ENCODE assay signal across 10 cellular contexts in the genomic region with DNA sequence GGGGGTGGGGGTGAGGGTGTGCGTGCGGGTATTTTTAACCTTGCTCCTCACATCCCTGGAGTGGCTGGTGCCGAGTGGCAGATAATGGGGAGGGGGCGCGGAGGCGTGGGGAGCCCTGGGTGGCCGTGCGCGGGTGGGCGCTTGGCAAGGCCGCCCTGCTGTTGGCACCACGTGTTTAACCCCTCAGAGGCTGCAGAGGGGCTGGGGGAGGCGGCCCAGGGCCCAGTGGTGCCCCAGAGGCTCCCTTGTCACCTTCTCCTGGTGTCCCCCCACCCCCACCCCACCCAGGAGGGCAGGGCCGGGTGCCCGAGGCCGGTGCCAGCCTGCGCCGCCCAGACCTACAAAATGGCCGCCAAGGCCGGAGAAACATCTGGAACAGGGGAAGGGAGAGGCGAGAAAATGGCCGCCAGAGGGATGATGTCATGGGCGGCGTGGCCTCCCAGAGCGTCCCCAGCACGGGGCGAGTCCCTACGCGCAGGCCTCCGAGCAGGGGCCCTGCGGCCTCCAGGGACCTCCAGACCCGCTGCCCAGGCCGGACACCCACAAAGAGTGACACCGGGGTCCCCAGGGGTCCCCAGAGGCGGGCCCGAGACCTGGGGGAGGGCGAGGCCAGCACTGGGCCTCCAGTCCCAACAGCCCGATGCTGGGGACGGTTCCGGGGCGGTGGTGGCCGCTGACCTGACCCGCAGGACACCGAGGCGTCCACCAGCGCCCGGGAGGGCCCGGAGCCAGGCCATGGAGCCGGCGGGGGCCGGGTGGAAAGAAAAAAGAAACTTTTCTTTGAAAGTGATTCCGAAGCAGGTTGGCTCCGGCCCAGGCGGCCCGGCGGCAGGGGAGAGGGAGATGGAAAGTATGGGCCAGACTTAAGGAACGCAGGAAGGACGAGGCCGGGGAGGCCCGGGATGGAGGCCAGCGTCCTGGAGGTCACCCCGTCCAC. TPM values are rescaled to one million over a fixed set of nuclear protein-coding genes. Genes with fewer than 3 reads are reported as not detected.
DNase-seq lines count a peak whose midpoint lies in the region; ATAC-seq and TF ChIP-seq lines count a peak whose summit lies in the region.
"Had no signal": no experiment of that assay in that cellular context is flagged by ENCODE, and none has a peak within 500 bp of the region (broad histone marks: within the 10 kb centered on the region; RNA-seq: fewer than 3 reads in every experiment).

No MANE protein-coding gene starts in this region.

- no peaks in the 10 kb centered on the region for H3K36me3 ChIP-seq in ovary

- peak; percentile 5 for TF ChIP-seq EP300 in ovary (IDR thresholded peaks at IDR 0.05)

- peak in 2 of 3 donors; percentile 1 to 34 for TF ChIP-seq CTCF in ovary (IDR thresholded peaks at IDR 0.05)

- H3K4me3 ChIP-seq in ovary = peak overlapping the region; percentile 61

- WGBS in ovary, 3 donors = 3 to 8% (median 6%) methylated on average over 48 to 62 of the region's 62 CpGs

- TF ChIP-seq POLR2A in ovary (IDR thresholded peaks at IDR 0.05) = peak; percentile 68

- H3K27ac ChIP-seq in ovary = peak overlapping the region; percentile 97 to 100

- DNase-seq in AG08395 (ENCODE audit: low spot score) = peak; percentile 87
- DNase-seq in amygdala (lab: John Stamatoyannopoulos, UW) = peak in 54 of 56 donors; percentile 44 to 89 (median 80)
- peak; percentile 92 for DNase-seq in Right ventricle myocardium superior
- peak; percentile 90 to 93 (median 92) for DNase-seq in ovary
- no peak for DNase-seq in GOT3 (lab: John Stamatoyannopoulos, UW)
- no peak for DNase-seq in NCI-H2029 (lab: John Stamatoyannopoulos, UW)
- DNase-seq in LoVo (ENCODE audit: low spot score) = no peak
- no peak for DNase-seq in middle frontal gyrus (ENCODE audit: extremely low spot score, low spot score)
- DNase-seq: DMS153, NCI-H524 treated with DMSO at 0.1 percent for 48 hours had no signal

- intact Hi-C loops in Right ventricle myocardium superior (cut with DNase I) (loop anchor here (5.0 kb wide), 1 partner anchor 37 kb away; a partner anchor contains a TSS), ovary (cut with DNase I) (loop anchor here in 1 of 4 donors (2.0 to 10.0 kb wide), 3 partner anchors 24 to 60 kb away; a partner anchor contains a TSS)

- peaks cover 15% of the 10 kb centered on the region for H3K4me1 ChIP-seq in ovary (ENCODE audit: insufficient read depth)

- H3K9me3 ChIP-seq in ovary = no peaks in the 10 kb centered on the region

- no peaks in the 10 kb centered on the region for H3K27me3 ChIP-seq in ovary

- peak; percentile 73 for ATAC-seq in Right ventricle myocardium superior (ENCODE audit: poor library complexity)

RNA-seq across cellular contexts. Expression of a gene that starts 38.2 kb away (rescaled TPM):
- 153 TPM for total RNA-seq in Right ventricle myocardium superior
- 100 to 1,000 TPM in 5 of 7 donors, 10 to 100 TPM in 2; 62.0 to 345 (median 283) TPM for total RNA-seq in ovary
- polyA plus RNA-seq in ovary = 10 to 100 TPM; 31.9 to 71.1 TPM

Comparison
In these comparisons a context has a peak if more than half of its experiments do, and no peak if none do; other contexts are left out.
1. DNase-seq: peak in AG08395 (single experiment), amygdala (54 of 56), Right ventricle myocardium superior (single experiment) and ovary (5 of 5); none in GOT3 (single experiment), NCI-H2029 (single experiment), LoVo (single experiment) and middle frontal gyrus (single experiment).